ENCODE assay signal across 8 cellular contexts in genomic region chr5:74766887-74767578, GRCh38. TPM values are rescaled to one million over a fixed set of nuclear protein-coding genes. Genes with fewer than 3 reads are reported as not detected.
A peak's percentile ranks its signal among the peaks of the same experiment; 100 is the strongest.
DNase-seq lines count a peak whose midpoint lies in the region; ATAC-seq and TF ChIP-seq lines count a peak whose summit lies in the region.

TSS of gene GFM2 (minus strand) at chr5:74767117. CDS start at chr5:74763742, 3,375 bp downstream.
TSS of gene NSA2 (plus strand) at chr5:74767249. CDS start at chr5:74767361, 112 bp downstream.

- H3K4me1 Mint-ChIP-seq in natural killer cell treated with Interleukin-12 subunit alpha and Interleukin-12 subunit beta and Interleukin-15 and Interleukin-18, amount 100 ng/mL, for 72 hours (ENCODE audit: low read depth in 2 of 2) = peaks cover 15 to 22% of the 10 kb centered on the region in 2 donors

- H3K4me3 ChIP-seq in RWPE2 (ENCODE audit: severe bottlenecking) = peak within 1 kb of the TSS; percentile 75

- H3K9me3 ChIP-seq in RWPE2 (ENCODE audit: severe bottlenecking) = no peaks in the 10 kb centered on the region

- H3K4me1 ChIP-seq in RWPE2 (ENCODE audit: insufficient read depth, poor library complexity, severe bottlenecking) = peaks cover 34% of the 10 kb centered on the region

- peak; percentile 34 for TF ChIP-seq CTCF in RWPE2 (IDR thresholded peaks at IDR 0.05; ENCODE audit: poor library complexity, severe bottlenecking)

- DNase-seq in EH (ENCODE audit: low read depth) (peak; percentile 91), H4 (ENCODE audit: low spot score) (peak; percentile 86), LoVo (ENCODE audit: low spot score) (peak; percentile 96), RWPE2 (ENCODE audit: low spot score) (peak; percentile 90), fibroblast of peridontal ligament (ENCODE audit: extremely low read depth) (peak; percentile 95)
- peak; percentile 85 for DNase-seq in activated T-helper 9 cell treated with anti-CD3 and anti-CD28 coated beads, Interleukin-2, amount 50 U/mL, for 16 hours (ENCODE audit: low read depth)
- DNase-seq in natural killer cell treated with Interleukin-12 subunit alpha and Interleukin-12 subunit beta and Interleukin-15 and Interleukin-18, amount 100 ng/mL, for 72 hours (ENCODE audit: low spot score) = peak; percentile 92
- peak; percentile 91 for DNase-seq in stimulated activated naive CD8-positive, alpha-beta T cell treated with anti-CD3 and anti-CD28 coated beads, Interleukin-15, Interleukin-2, amounts not matched to agents 100 U/mL and 50 U/mL, for 24 hours

- H3K36me3 ChIP-seq in RWPE2 (ENCODE audit: low read depth) = peaks cover 61% of the 10 kb centered on the region

- ATAC-seq in RWPE2 (ENCODE audit: low read depth) = peak; percentile 72
- ATAC-seq in natural killer cell treated with Interleukin-12 subunit alpha and Interleukin-12 subunit beta and Interleukin-15 and Interleukin-18, amount 100 ng/mL, for 72 hours = peak; percentile 98 to 99
- peak; percentile 91 for ATAC-seq in stimulated activated naive CD8-positive, alpha-beta T cell treated with anti-CD3 and anti-CD28 coated beads, Interleukin-15, Interleukin-2, amounts not matched to agents 100 U/mL and 50 U/mL, for 24 hours

- H3K36me3 Mint-ChIP-seq in natural killer cell treated with Interleukin-12 subunit alpha and Interleukin-12 subunit beta and Interleukin-15 and Interleukin-18, amount 100 ng/mL, for 72 hours = peaks cover 17% of the 10 kb centered on the region

- H3K4me3 Mint-ChIP-seq in natural killer cell treated with Interleukin-12 subunit alpha and Interleukin-12 subunit beta and Interleukin-15 and Interleukin-18, amount 100 ng/mL, for 72 hours = peak within 1 kb of the TSS; percentile 95

- H3K27me3 Mint-ChIP-seq in natural killer cell treated with Interleukin-12 subunit alpha and Interleukin-12 subunit beta and Interleukin-15 and Interleukin-18, amount 100 ng/mL, for 72 hours = no peaks in the 10 kb centered on the region

- H3K27me3 ChIP-seq in RWPE2 (ENCODE audit: insufficient read depth, poor library complexity, severe bottlenecking) = no peaks in the 10 kb centered on the region

- peak within 1 kb of the TSS; percentile 83 to 99 for H3K27ac Mint-ChIP-seq in natural killer cell treated with Interleukin-12 subunit alpha and Interleukin-12 subunit beta and Interleukin-15 and Interleukin-18, amount 100 ng/mL, for 72 hours

- H3K9me3 Mint-ChIP-seq in natural killer cell treated with Interleukin-12 subunit alpha and Interleukin-12 subunit beta and Interleukin-15 and Interleukin-18, amount 100 ng/mL, for 72 hours = no peaks in the 10 kb centered on the region

- peak within 1 kb of the TSS; percentile 97 for H3K27ac ChIP-seq in RWPE2 (ENCODE audit: poor library complexity, severe bottlenecking)

RNA-seq across cellular contexts. Expression of gene GFM2, which starts in this region (rescaled TPM):
- 48.5 and 53.2 TPM in 2 replicates for total RNA-seq in H4 (2014; rRNA removed; shearing (Covaris generic))
- 10 to 100 TPM; 25.9 to 33.2 TPM for total RNA-seq in natural killer cell treated with Interleukin-12 subunit alpha and Interleukin-12 subunit beta and Interleukin-15 and Interleukin-18, amount 100 ng/mL, for 72 hours

RNA-seq across cellular contexts. Expression of gene NSA2, which starts in this region (rescaled TPM):
- total RNA-seq in H4 (2014; rRNA removed; shearing (Covaris generic)) = 108 and 128 TPM in 2 replicates
- 10 to 100 TPM; 45.5 to 70.0 TPM for total RNA-seq in natural killer cell treated with Interleukin-12 subunit alpha and Interleukin-12 subunit beta and Interleukin-15 and Interleukin-18, amount 100 ng/mL, for 72 hours

Comparison
In these comparisons a context has a peak if more than half of its experiments do, and no peak if none do; other contexts are left out.
1. Peak in every context shown above with its lines: DNase-seq, ATAC-seq, H3K4me3 ChIP-seq and H3K27ac ChIP-seq.